18 cellular contexts compared by ENCODE assay signal in the genomic region with DNA sequence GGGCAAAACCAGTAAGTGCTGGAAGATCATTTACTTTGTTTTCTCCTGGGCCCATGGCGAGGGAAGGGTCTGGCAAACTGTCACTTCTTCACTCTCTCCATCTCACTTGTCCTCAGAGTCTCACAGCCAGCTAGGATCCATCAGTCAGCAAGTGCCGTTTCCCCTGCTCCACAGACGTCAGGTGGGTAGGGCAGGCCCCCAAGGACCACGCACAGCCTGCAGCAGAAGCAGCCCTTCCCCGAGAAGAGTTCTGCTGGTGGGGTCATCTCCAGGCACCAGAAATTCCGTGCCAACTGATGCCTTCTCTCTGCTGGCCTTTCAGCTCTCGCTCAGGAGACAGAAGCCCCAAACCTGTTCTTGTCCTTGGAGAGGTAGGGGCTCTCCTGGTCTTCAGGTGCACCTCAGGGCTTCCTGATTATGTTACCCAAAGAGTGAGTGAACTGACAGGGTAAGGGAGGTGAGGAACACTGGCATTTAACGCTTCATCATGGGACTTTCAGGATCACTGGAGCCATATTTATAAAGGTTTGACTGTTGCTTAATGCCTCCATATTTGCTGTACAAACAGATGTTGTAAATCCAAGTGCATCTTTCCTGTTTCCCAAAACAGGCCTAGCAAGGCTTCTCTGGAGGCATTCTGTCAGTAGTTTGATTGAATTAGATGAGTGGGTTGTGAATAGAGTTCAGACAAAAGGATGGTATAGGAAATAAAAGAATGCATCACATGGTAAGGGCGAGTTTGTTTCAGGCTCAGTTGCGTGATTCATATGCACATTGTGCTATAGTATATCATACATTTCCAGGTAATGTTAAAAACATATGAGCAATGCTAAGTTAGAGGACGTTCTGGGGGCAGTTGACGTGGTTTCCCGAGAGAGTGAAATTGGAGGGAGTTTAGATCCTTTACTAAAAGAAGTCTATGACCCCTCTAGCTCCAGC. TPM values are rescaled to one million over a fixed set of nuclear protein-coding genes. Genes with fewer than 3 reads are reported as not detected.
A peak's percentile ranks its signal among the peaks of the same experiment; 100 is the strongest.
DNase-seq lines count a peak whose midpoint lies in the region; ATAC-seq and TF ChIP-seq lines count a peak whose summit lies in the region.
"Had no signal": no experiment of that assay in that cellular context is flagged by ENCODE, and none has a peak within 500 bp of the region (broad histone marks: within the 10 kb centered on the region; RNA-seq: fewer than 3 reads in every experiment).

No MANE protein-coding gene starts in this region.

- H3K27ac ChIP-seq in BLaER1 (peak overlapping the region; percentile 16; the same call in 1 of the 2 replicates), PC-3 (ENCODE audit: low read length) (peak overlapping the region; percentile 91), esophagus (ENCODE audit: low read depth in 2 of 2, low read length in 1 of 2) (peak overlapping the region; percentile 67 to 83)
- H3K27ac ChIP-seq: cardiac muscle cell, neural progenitor cell had no signal

- POLR2A ChIA-PET in PC-3 (lab: Charles Lee; ENCODE audit: unreplicated experiment): interaction anchor here (0.6 to 1.9 kb wide), 3 partner anchors 9 to 16 kb away, joined by 3 to 7 read pairs (median 7); no protein-coding TSS in a partner anchor

- H3K36me3 ChIP-seq in BLaER1 (no peaks in the 10 kb centered on the region), PC-3 (ENCODE audit: low read depth, low read length) (no peaks in the 10 kb centered on the region), esophagus (ENCODE audit: control insufficient read depth in 2 of 2, insufficient read depth in 2 of 2, low read length in 1 of 2) (no peaks in the 10 kb centered on the region)
- H3K36me3 ChIP-seq: cardiac muscle cell, neural progenitor cell had no signal

- H3K9ac ChIP-seq in BLaER1 (no peak overlapping the region), PC-3 (ENCODE audit: low read length) (peak overlapping the region; percentile 78)
- H3K9ac ChIP-seq: neural progenitor cell had no signal

- H3K9me2 ChIP-seq in PC-3 (replicated peaks; ENCODE audit: low read length): no peaks in the 10 kb centered on the region

- H3K4me2 ChIP-seq in BLaER1 (peak overlapping the region; percentile 66), PC-3 (ENCODE audit: low read length) (peak overlapping the region; percentile 72)
- H3K4me2 ChIP-seq: neural progenitor cell had no signal

- DNase-seq in PC-3: peak; percentile 70
- peak; percentile 11 for DNase-seq in posterior vena cava (ENCODE audit: low spot score)
- DNase-seq in activated CD4-positive, alpha-beta T cell treated with anti-CD3 and anti-CD28 coated beads, Interleukin-2, amount 50 U/mL, for 4 hours: no peak
- no peak for DNase-seq in GM03348 (ENCODE audit: low spot score)
- no peak for DNase-seq in medulla oblongata (ENCODE audit: extremely low spot score)
- DNase-seq in inferior parietal cortex (ENCODE audit: extremely low spot score): no peak
- DNase-seq: activated naive CD8-positive, alpha-beta T cell treated with anti-CD3 and anti-CD28 coated beads, Interleukin-2, amount 10 ng/mL, durations not matched to agents 7 days and 5 days; activated T-cell treated with anti-CD3 and anti-CD28 coated beads, Interleukin-2, amount 50 U/mL, for 72 hours; effector CD8-positive, alpha-beta T cell; foreskin melanocyte; Karpas-422; right cardiac atrium; stimulated activated CD4-positive, alpha-beta T cell treated with anti-CD3 and anti-CD28 coated beads, Interleukin-2, amount 100 ng/mL, for 48 hours had no signal

- intact Hi-C loops in PC-3 (cut with micrococcal nuclease) (loop anchor here (1.0 kb wide), 1 partner anchor 9 kb away; no protein-coding TSS in a partner anchor), posterior vena cava (cut with DNase I) (no loop called here)

- H4K20me1 ChIP-seq in BLaER1 (no peaks in the 10 kb centered on the region), PC-3 (ENCODE audit: low read length) (no peaks in the 10 kb centered on the region)

- no peaks in the 10 kb centered on the region for H3K79me2 ChIP-seq in PC-3 (ENCODE audit: low read length)

- H3K27me3 ChIP-seq in BLaER1: no peaks in the 10 kb centered on the region
- no peaks in the 10 kb centered on the region for H3K27me3 ChIP-seq in PC-3 (ENCODE audit: low read length)
- H3K27me3 ChIP-seq in esophagus (ENCODE audit: control insufficient read depth in 1 of 2, insufficient read depth in 2 of 2, low read length in 2 of 2): peaks cover 0 to 2% of the 10 kb centered on the region in 2 donors
- H3K27me3 ChIP-seq: cardiac muscle cell, neural progenitor cell had no signal

- H3K4me1 ChIP-seq in BLaER1: peaks cover 54% of the 10 kb centered on the region
- H3K4me1 ChIP-seq in PC-3 (ENCODE audit: insufficient read depth, low read length): peaks cover 60% of the 10 kb centered on the region
- peaks cover 7 to 11% of the 10 kb centered on the region in 2 donors for H3K4me1 ChIP-seq in esophagus (ENCODE audit: control insufficient read depth in 2 of 2, insufficient read depth in 2 of 2, low read length in 1 of 2)
- H3K4me1 ChIP-seq: neural progenitor cell had no signal

- peaks cover 24% of the 10 kb centered on the region for H3F3A ChIP-seq in PC-3 (ENCODE audit: low read length, unreplicated experiment)

- WGBS in esophagus, 2 donors: 74 to 79% methylated on average over 13 of the region's 13 CpGs

- ATAC-seq in PC-3: no peak
- ATAC-seq: activated T-cell treated with anti-CD3 and anti-CD28 coated beads, Interleukin-2, amount 50 U/mL, for 72 hours had no signal

- no peak for TF ChIP-seq CTCF in PC-3 (conservative IDR thresholded peaks at IDR 0.05; ENCODE audit: low read depth, low read length)

- BruUV-seq in PC-3 (replicated peaks; lab: Mats Ljungman, UMichigan): no TSS peak

- peak overlapping the region; percentile 57 for H2AFZ ChIP-seq in PC-3 (ENCODE audit: low read length)
- H2AFZ ChIP-seq: neural progenitor cell had no signal

- H3K4me3 ChIP-seq in BLaER1 (no peak overlapping the region), PC-3 (ENCODE audit: low read length) (peak overlapping the region; percentile 31; the same call in 1 of the 2 replicates), esophagus (ENCODE audit: low read depth in 1 of 2, low read length in 2 of 2) (no peak overlapping the region)
- H3K4me3 ChIP-seq: cardiac muscle cell, lung, neural progenitor cell had no signal

- CTCF ChIA-PET in PC-3 (lab: Charles Lee): interaction anchor here (0.8 to 2.2 kb wide), 5 partner anchors 10 to 70 kb away, joined by 4 to 16 read pairs (median 8); no protein-coding TSS in a partner anchor

- H3K9me3 ChIP-seq in BLaER1 (peaks cover 17% of the 10 kb centered on the region), PC-3 (ENCODE audit: low read length) (no peaks in the 10 kb centered on the region), esophagus (ENCODE audit: control insufficient read depth in 2 of 2, insufficient read depth in 1 of 2, low read depth in 1 of 2, low read length in 1 of 2) (no peaks in the 10 kb centered on the region)

RNA-seq across cellular contexts. Expression of gene TSPAN15, which starts 13.7 kb away (rescaled TPM):
- total RNA-seq in PC-3 (2014; rRNA removed): 186 and 212 TPM in 2 replicates
- 10 to 100 TPM in 1 of 2 donors, 1 to 10 TPM in 1; 8.0 to 23.8 TPM for polyA plus RNA-seq in esophagus
- 10 to 100 TPM; 44.6 to 45.6 TPM for total RNA-seq in posterior vena cava

RNA-seq across cellular contexts. Expression of gene TACR2, which starts 20.9 kb away (rescaled TPM):
- 0.40 TPM in 1 of 2 replicates, not detected in the other for total RNA-seq in PC-3 (2014; rRNA removed)
- polyA plus RNA-seq in esophagus: 1 to 10 TPM; 5.8 to 9.6 TPM
- 1 to 10 TPM in 1 of 2 donors, under 1 TPM in 1; 0.71 to 3.0 TPM for total RNA-seq in posterior vena cava
- total RNA-seq: activated naive CD8-positive, alpha-beta T cell treated with anti-CD3 and anti-CD28 coated beads, Interleukin-2, amount 10 ng/mL, durations not matched to agents 7 days and 5 days; activated T-cell treated with anti-CD3 and anti-CD28 coated beads, Interleukin-2, amount 50 U/mL, for 72 hours; cardiac muscle cell had no signal

Comparison
In these comparisons a context has a peak if more than half of its experiments do, and no peak if none do; other contexts are left out.
1. H3K27ac ChIP-seq: peak in every context shown above with its lines; median percentile 91 in PC-3; 75 in esophagus; 16 in BLaER1.
2. DNase-seq: peak in PC-3 (single experiment) and posterior vena cava (single experiment); none in activated CD4-positive, alpha-beta T cell treated with anti-CD3 and anti-CD28 coated beads, Interleukin-2, amount 50 U/mL, for 4 hours (0 of 2), GM03348 (single experiment), medulla oblongata (single experiment) and inferior parietal cortex (single experiment).